9 cellular contexts compared by ENCODE assay signal in genomic region chr17:35314415-35315216, GRCh38. TPM values are rescaled to one million over a fixed set of nuclear protein-coding genes. Genes with fewer than 3 reads are reported as not detected.
A peak's percentile ranks its signal among the peaks of the same experiment; 100 is the strongest.
DNase-seq lines count a peak whose midpoint lies in the region; ATAC-seq, FAIRE-seq and TF ChIP-seq lines count a peak whose summit lies in the region.
"Had no signal": no experiment of that assay in that cellular context is flagged by ENCODE, and none has a peak within 500 bp of the region (broad histone marks: within the 10 kb centered on the region; RNA-seq: fewer than 3 reads in every experiment).

No MANE protein-coding gene starts in this region.

- H3K4me1 ChIP-seq in A549 (peaks cover 6% of the 10 kb centered on the region), GM23248 (ENCODE audit: insufficient read depth) (peaks cover 15% of the 10 kb centered on the region)

- TF ChIP-seq EP300 in A549 (IDR thresholded peaks at IDR 0.05) = no peak

- CTCF ChIA-PET in A549 (lab: Yijun Ruan, JAX) = interaction anchor here (0.8 to 11.7 kb wide), 13 partner anchors 8 to 433 kb away, joined by 3 to 291 read pairs (median 6); partner anchors contain the start of gene SLFN12L

- H3K79me2 ChIP-seq in GM23248 (ENCODE audit: insufficient read depth) = no peaks in the 10 kb centered on the region

- H3K4me3 ChIP-seq in A549 (no peak overlapping the region), GM23248 (no peak overlapping the region), choroid plexus epithelial cell (ENCODE audit: low read depth, low read length) (no peak overlapping the region)

- H3K4me2 ChIP-seq in A549 = no peak overlapping the region
- peak overlapping the region; percentile 26 for H3K4me2 ChIP-seq in GM23248 (ENCODE audit: unreplicated experiment)

- in situ Hi-C loops in GM23248 (cut with MboI) (loop anchor here (5.0 kb wide), 1 partner anchor 223 kb away; the partner anchor contains the start of gene SLFN12L), GM13977 (cut with MboI; ENCODE audit: low pct_unique_long_range_greater_than_20kb, low sequenced_read_pairs, unreplicated experiment) (loop anchor here (10.0 kb wide), 1 partner anchor 220 kb away; the partner anchor contains the start of gene SLFN12L), ACHN (cut with HindIII; ENCODE audit: low pct_ligation_motif_present, low pct_unique_long_range_greater_than_20kb, low sequenced_read_pairs) (no loop called here)

- ATAC-seq in A549 (peak; percentile 20 to 42; a peak in 4 of 6 replicates), natural killer cell (no peak)

- H3K9me3 ChIP-seq in A549 (no peaks in the 10 kb centered on the region), GM23248 (ENCODE audit: low read depth) (no peaks in the 10 kb centered on the region)

- H3K27me3 Mint-ChIP-seq in natural killer cell (ENCODE audit: low read depth in 2 of 2) = no peaks in the 10 kb centered on the region

- H3K9me3 Mint-ChIP-seq in natural killer cell = no peaks in the 10 kb centered on the region

- peak overlapping the region; percentile 23; the same call in 1 of the 2 replicates for H3K9ac ChIP-seq in GM23248

- H3K27ac ChIP-seq in A549 = no peak overlapping the region
- peak overlapping the region; percentile 43; the same call in 1 of the 2 replicates for H3K27ac ChIP-seq in GM23248

- H2AFZ ChIP-seq in GM23248 = peak overlapping the region; percentile 28; the same call in 1 of the 2 replicates

- H3K27me3 ChIP-seq in GM23248 (replicated peaks; ENCODE audit: insufficient read depth) = peaks cover 7% of the 10 kb centered on the region; the same call in 1 of the 2 replicates

- TF ChIP-seq POLR2A in A549 (IDR thresholded peaks at IDR 0.05; ENCODE audit: low read length) = no peak

- FAIRE-seq in A549 (lab: Jason Lieb, UNC) = no peak

- TF ChIP-seq RAD21 in A549 (conservative IDR thresholded peaks at IDR 0.05 in 1 of 2, IDR thresholded peaks at IDR 0.05 in 1 of 2) = no peak

- H3K36me3 Mint-ChIP-seq in natural killer cell = no peaks in the 10 kb centered on the region

- no peaks in the 10 kb centered on the region for H3K9me2 ChIP-seq in GM23248 (ENCODE audit: insufficient read depth)

- peaks cover 7% of the 10 kb centered on the region for H3F3A ChIP-seq in GM23248 (ENCODE audit: insufficient read depth)

- intact Hi-C loops in natural killer cell (cut with micrococcal nuclease) = loop anchor here (5.0 kb wide), 3 partner anchors 118 to 493 kb away; partner anchors contain the start of genes PEX12, SLFN12 and TAF15

- peak overlapping the region; percentile 99 for H3K4me3 Mint-ChIP-seq in natural killer cell

- H3K36me3 ChIP-seq in GM23248 (ENCODE audit: low read depth) = no peaks in the 10 kb centered on the region

- peaks cover 56 to 61% of the 10 kb centered on the region in 2 donors for H3K4me1 Mint-ChIP-seq in natural killer cell

- no peaks in the 10 kb centered on the region for H4K20me1 ChIP-seq in GM23248 (ENCODE audit: insufficient read depth)

- POLR2A ChIA-PET in A549 (lab: Yijun Ruan, JAX) = no interaction called here

- TF ChIP-seq CTCF in A549 (IDR thresholded peaks at IDR 0.05) (no peak), choroid plexus epithelial cell (conservative IDR thresholded peaks at IDR 0.05; ENCODE audit: low read depth, low read length) (no peak), natural killer cell (IDR thresholded peaks at IDR 0.05) (no peak), GM13977 (IDR thresholded peaks at IDR 0.05; ENCODE audit: extremely low read depth, insufficient read depth, missing control alignments) (no peak)

- peak overlapping the region; percentile 99 to 100 for H3K27ac Mint-ChIP-seq in natural killer cell

- DNase-seq in A549 (ENCODE audit: low read depth in 1 of 2, low spot score in 1 of 2) (peak in 1 of 2 experiments; percentile 13), GM23248 (peak; percentile 51), choroid plexus epithelial cell (ENCODE audit: low read depth) (peak; percentile 22), natural killer cell (no peak), GM13977 (ENCODE audit: low spot score) (no peak), LoVo (ENCODE audit: low spot score) (no peak), ACHN (no peak)
- DNase-seq in activated CD8-positive, alpha-beta memory T cell treated with anti-CD3 and anti-CD28 coated beads for 24 hours = no peak
- DNase-seq: midbrain had no signal

- WGBS in A549 (ENCODE audit: missing lambda C conversion rate) = 72% methylated on average over 9 of the region's 9 CpGs
- WGBS in GM23248 (ENCODE audit: low coverage in 1 of 2, low lambda C conversion rate in 2 of 2, missing lambda C conversion rate in 2 of 2), 2 experiments = 83 to 86% methylated on average over 9 of the region's 9 CpGs

TF ChIP-seq in A549, 52 proteins besides CTCF, POLR2A, EP300 and RAD21:
- TF ChIP-seq ZFP36 (IDR thresholded peaks at IDR 0.05; ENCODE audit: borderline replicate concordance, partially characterized antibody) (no peak), BCL3 (IDR thresholded peaks at IDR 0.05) (no peak), CHD4 (IDR thresholded peaks at IDR 0.05; ENCODE audit: borderline replicate concordance) (no peak), CBX2 (IDR thresholded peaks at IDR 0.05; ENCODE audit: borderline replicate concordance, low read depth) (no peak), FOSL2 (IDR thresholded peaks at IDR 0.05) (no peak), FOSL2 (CRISPR knock-in tag; IDR thresholded peaks at IDR 0.05) (no peak), FOXS1 (CRISPR knock-in tag; IDR thresholded peaks at IDR 0.05) (no peak)

RNA-seq across cellular contexts. Expression of gene SLFN11, which starts 58.8 kb away (rescaled TPM):
- polyA plus RNA-seq in A549 (2011; rRNA removed) (24.0 and 27.2 TPM in 2 replicates), A549 (2017; fragmentation: RNase III; extraction: RNeasy Plus Mini Kit Qiagen cat#74134 plus additional on column Dnase treatment) (6.9 to 8.2 TPM (median 7.4 TPM) in 3 replicates), GM23248 (2016; fragmentation: Nextera tagmentation; extraction: Ambion mirVana) (32.8 and 34.1 TPM in 2 replicates)
- polyA plus RNA-seq in A549 (2012; cell fraction: cytosol; rRNA removed) = 6.0 and 6.9 TPM in 2 replicates
- 6.9 and 8.9 TPM in 2 replicates for polyA plus RNA-seq in A549 (2012; cell fraction: nucleus; rRNA removed)
- 27.4 and 33.3 TPM in 2 replicates for polyA minus RNA-seq in A549 (2011; rRNA and poly(A)+ RNA removed)
- total RNA-seq in GM23248 (2014; rRNA removed; shearing (Covaris generic)) = 49.3 and 59.7 TPM in 2 replicates
- 10 to 100 TPM; 22.9 to 31.8 (median 26.8) TPM for total RNA-seq in natural killer cell

Comparison
In these comparisons a context has a peak if more than half of its experiments do, and no peak if none do; other contexts are left out.
1. ATAC-seq: peak in A549 (2 of 2); none in natural killer cell (0 of 3).
2. DNase-seq: peak in GM23248 (single experiment) and choroid plexus epithelial cell (single experiment); none in natural killer cell (single experiment), GM13977 (single experiment), LoVo (single experiment), activated CD8-positive, alpha-beta memory T cell treated with anti-CD3 and anti-CD28 coated beads for 24 hours (single experiment) and ACHN (single experiment).